Comparison of ENCODE assay signal across 8 cellular contexts in the genomic region with DNA sequence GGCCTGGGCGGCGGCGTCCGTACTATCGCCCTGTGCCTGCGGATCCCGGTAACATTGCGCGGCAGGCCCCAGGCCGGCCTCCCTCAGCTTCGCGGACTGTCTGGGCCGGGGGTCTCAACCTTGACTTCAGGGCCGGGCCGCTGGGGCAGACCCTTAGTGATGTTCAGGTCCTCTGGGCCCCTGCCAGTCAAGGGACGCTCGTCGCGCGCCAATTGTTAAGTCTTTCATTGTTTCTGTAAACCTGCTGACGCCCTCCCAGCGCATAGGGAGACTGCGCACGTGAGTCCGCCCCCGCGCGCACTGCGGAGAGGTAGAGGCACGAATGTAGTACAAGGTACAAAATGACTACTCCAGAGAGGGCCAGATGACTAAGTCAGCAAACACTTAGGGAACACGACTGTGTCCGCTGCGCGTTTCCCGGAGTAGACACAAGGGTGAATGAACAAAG. TPM values are rescaled to one million over a fixed set of nuclear protein-coding genes. Genes with fewer than 3 reads are reported as not detected.
DNase-seq lines count a peak whose midpoint lies in the region; ATAC-seq lines count a peak whose summit lies in the region.

No MANE protein-coding gene starts in this region.

- H3K4me1 Mint-ChIP-seq in activated CD4-positive, alpha-beta T cell treated with anti-CD3 and anti-CD28 coated beads, Interleukin-2, amount 10 ng/mL, durations not matched to agents 7 days and 5 days: peaks cover 35% of the 10 kb centered on the region
- peaks cover 12 to 19% of the 10 kb centered on the region in 2 donors for H3K4me1 Mint-ChIP-seq in effector memory CD8-positive, alpha-beta T cell (ENCODE audit: low read depth in 2 of 2)

- no peaks in the 10 kb centered on the region for H3K27me3 Mint-ChIP-seq in activated CD4-positive, alpha-beta T cell treated with anti-CD3 and anti-CD28 coated beads, Interleukin-2, amount 10 ng/mL, durations not matched to agents 7 days and 5 days
- no peaks in the 10 kb centered on the region for H3K27me3 Mint-ChIP-seq in effector memory CD8-positive, alpha-beta T cell

- peaks cover 4 to 13% of the 10 kb centered on the region in 2 donors for H3K4me1 ChIP-seq in mucosa of rectum (ENCODE audit: control insufficient read depth in 2 of 2, insufficient read depth in 2 of 2, low read length in 2 of 2)

- H3K27ac ChIP-seq in mucosa of rectum (ENCODE audit: low read depth in 2 of 2, low read length in 2 of 2): peak overlapping the region; percentile 48 to 91

- POLR2A ChIA-PET in activated CD4-positive, alpha-beta T cell treated with anti-CD3 and anti-CD28 coated beads, Interleukin-2, amount 10 ng/mL, durations not matched to agents 7 days and 5 days (lab: Charles Lee): no interaction called here

- peak overlapping the region; percentile 47 to 75 for H3K9ac ChIP-seq in mucosa of rectum (ENCODE audit: low read depth in 1 of 2, low read length in 2 of 2)

- peak overlapping the region; percentile 86 to 88 for H3K4me3 ChIP-seq in mucosa of rectum (ENCODE audit: low read length in 2 of 2)

- CTCF ChIA-PET in activated CD4-positive, alpha-beta T cell treated with anti-CD3 and anti-CD28 coated beads, Interleukin-2, amount 10 ng/mL, durations not matched to agents 7 days and 5 days (lab: Charles Lee): interaction anchor here (4.7 kb wide), 1 partner anchor 12 kb away, joined by 44 read pairs; no protein-coding TSS in a partner anchor

- no peaks in the 10 kb centered on the region for H3K9me3 Mint-ChIP-seq in activated CD4-positive, alpha-beta T cell treated with anti-CD3 and anti-CD28 coated beads, Interleukin-2, amount 10 ng/mL, durations not matched to agents 7 days and 5 days
- H3K9me3 Mint-ChIP-seq in effector memory CD8-positive, alpha-beta T cell: no peaks in the 10 kb centered on the region

- peak; percentile 28 for ATAC-seq in GM21825 (IDR thresholded peaks at IDR 0.05; ENCODE audit: unreplicated experiment)
- peak; percentile 14 for ATAC-seq in effector memory CD8-positive, alpha-beta T cell (replicated peaks)

- H3K4me3 Mint-ChIP-seq in activated CD4-positive, alpha-beta T cell treated with anti-CD3 and anti-CD28 coated beads, Interleukin-2, amount 10 ng/mL, durations not matched to agents 7 days and 5 days: peak overlapping the region; percentile 78
- H3K4me3 Mint-ChIP-seq in effector memory CD8-positive, alpha-beta T cell: peak overlapping the region; percentile 85

- H3K36me3 Mint-ChIP-seq in activated CD4-positive, alpha-beta T cell treated with anti-CD3 and anti-CD28 coated beads, Interleukin-2, amount 10 ng/mL, durations not matched to agents 7 days and 5 days (ENCODE audit: low read depth): peaks cover 9% of the 10 kb centered on the region
- peaks cover 5% of the 10 kb centered on the region for H3K36me3 Mint-ChIP-seq in effector memory CD8-positive, alpha-beta T cell (ENCODE audit: insufficient read depth)

- DNase-seq in DMS53 (lab: John Stamatoyannopoulos, UW) (peak; percentile 93), NCI-H1092 (lab: John Stamatoyannopoulos, UW) (peak; percentile 31), KG1 (lab: John Stamatoyannopoulos, UW) (no peak)
- peak; percentile 40 for DNase-seq in activated CD4-positive, alpha-beta T cell treated with anti-CD3 and anti-CD28 coated beads, Interleukin-2, amount 10 ng/mL, durations not matched to agents 7 days and 5 days
- peak in 1 of 3 experiments; percentile 4 for DNase-seq in effector memory CD8-positive, alpha-beta T cell
- peak; percentile 26 to 60 for DNase-seq in stimulated activated CD8-positive, alpha-beta memory T cell treated with anti-CD3 and anti-CD28 coated beads, Interleukin-7, amount 100 ng/mL, for 48 hours (ENCODE audit: extremely low read depth in 1 of 2, low read depth in 1 of 2)

- H3K36me3 ChIP-seq in mucosa of rectum (ENCODE audit: control insufficient read depth in 2 of 2, insufficient read depth in 2 of 2, low read length in 2 of 2): no peaks in the 10 kb centered on the region

- no peaks in the 10 kb centered on the region for H3K27me3 ChIP-seq in mucosa of rectum (ENCODE audit: control insufficient read depth in 2 of 2, insufficient read depth in 2 of 2, low read length in 2 of 2)

- no peaks in the 10 kb centered on the region for H3K9me3 ChIP-seq in mucosa of rectum (ENCODE audit: control insufficient read depth in 2 of 2, low read length in 2 of 2)

- H3K27ac Mint-ChIP-seq in activated CD4-positive, alpha-beta T cell treated with anti-CD3 and anti-CD28 coated beads, Interleukin-2, amount 10 ng/mL, durations not matched to agents 7 days and 5 days: peak overlapping the region; percentile 82
- H3K27ac Mint-ChIP-seq in effector memory CD8-positive, alpha-beta T cell: peak overlapping the region; percentile 38 to 81

RNA-seq across cellular contexts. Expression of gene HDHD5, which starts 0.5 kb away (rescaled TPM):
- 10 to 100 TPM; 30.9 to 37.1 TPM for total RNA-seq in activated CD4-positive, alpha-beta T cell treated with anti-CD3 and anti-CD28 coated beads, Interleukin-2, amount 10 ng/mL, durations not matched to agents 7 days and 5 days

RNA-seq across cellular contexts. Expression of gene TMEM121B, which starts 38.4 kb away (rescaled TPM):
- total RNA-seq in activated CD4-positive, alpha-beta T cell treated with anti-CD3 and anti-CD28 coated beads, Interleukin-2, amount 10 ng/mL, durations not matched to agents 7 days and 5 days: under 1 TPM; 0.05 to 0.06 TPM

RNA-seq across cellular contexts. Expression of gene ADA2, which starts 59.7 kb away (rescaled TPM):
- total RNA-seq in activated CD4-positive, alpha-beta T cell treated with anti-CD3 and anti-CD28 coated beads, Interleukin-2, amount 10 ng/mL, durations not matched to agents 7 days and 5 days: 100 to 1,000 TPM; 118 to 137 TPM
